8 cellular contexts compared by ENCODE assay signal in the genomic region with DNA sequence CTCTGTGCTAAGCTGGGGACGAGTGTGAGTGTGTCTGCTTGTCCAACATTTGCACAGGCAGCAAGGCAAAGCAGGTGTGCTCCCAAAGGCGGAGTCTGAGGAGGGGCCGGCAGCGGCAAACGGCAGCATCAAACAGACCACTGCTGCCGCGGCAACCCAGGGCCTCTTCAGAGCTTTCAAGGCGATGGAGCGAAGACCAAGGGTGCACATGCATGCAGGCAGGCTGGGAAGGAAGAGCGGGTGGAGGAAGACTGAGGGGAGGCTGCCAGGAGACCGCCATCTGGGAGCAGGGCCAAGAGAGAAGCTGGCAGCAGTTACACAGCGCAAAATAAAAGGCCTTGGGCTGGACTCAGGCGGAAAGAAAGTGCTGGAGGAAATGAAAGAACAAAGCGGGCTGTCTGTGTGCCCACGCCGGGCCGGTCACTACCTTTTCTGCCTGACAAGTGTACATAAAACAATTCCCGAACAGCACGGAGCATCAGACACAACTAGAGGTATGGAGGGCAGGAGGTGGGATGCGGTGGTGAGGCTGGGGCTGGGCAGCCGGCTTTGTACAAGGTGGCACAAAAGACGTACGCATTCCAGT. TPM values are rescaled to one million over a fixed set of nuclear protein-coding genes. Genes with fewer than 3 reads are reported as not detected.
DNase-seq lines count a peak whose midpoint lies in the region; ATAC-seq and TF ChIP-seq lines count a peak whose summit lies in the region.

No MANE protein-coding gene starts in this region.

- no TSS peak for BruUV-seq in Calu3 (replicated peaks; lab: Mats Ljungman, UMichigan)

- no peak for DNase-seq in Calu3
- DNase-seq in NCI-H2227 (lab: John Stamatoyannopoulos, UW; ENCODE audit: unreplicated experiment), result peak; percentile 8
- DNase-seq in epithelial cell of prostate (ENCODE audit: low read depth, low spot score), result no peak
- DNase-seq in naive B cell, result no peak
- DNase-seq in activated CD8-positive, alpha-beta memory T cell treated with anti-CD3 and anti-CD28 coated beads, Interleukin-2, amount 50 U/mL, for 4 hours, result no peak
- no peak for DNase-seq in SW 1271 (lab: John Stamatoyannopoulos, UW)
- DNase-seq in NCI-H524 treated with DMSO at 0.1 percent for 48 hours (lab: John Stamatoyannopoulos, UW), result no peak

- H3K4me3 Mint-ChIP-seq in Calu3 (ENCODE audit: low read depth, unreplicated experiment) (no peak overlapping the region), naive B cell (peak overlapping the region in 2 of 8 donors; percentile 35 to 58)

- H3K27ac ChIP-seq in epithelial cell of prostate, result peak overlapping the region; percentile 20

- H3K27me3 Mint-ChIP-seq in Calu3 (ENCODE audit: unreplicated experiment), result no peaks in the 10 kb centered on the region
- no peaks in the 10 kb centered on the region for H3K27me3 Mint-ChIP-seq in naive B cell

- peaks cover 53% of the 10 kb centered on the region for H3K36me3 Mint-ChIP-seq in Calu3 (ENCODE audit: insufficient read depth, unreplicated experiment)
- H3K36me3 Mint-ChIP-seq in naive B cell, result peaks cover 3 to 15% of the 10 kb centered on the region in 2 donors

- no peaks in the 10 kb centered on the region for H3K9me3 Mint-ChIP-seq in Calu3 (ENCODE audit: low read depth, unreplicated experiment)
- no peaks in the 10 kb centered on the region for H3K9me3 Mint-ChIP-seq in naive B cell

- TF ChIP-seq CTCF in Calu3 (IDR thresholded peaks at IDR 0.05; ENCODE audit: unreplicated experiment), result no peak

- H3K27ac Mint-ChIP-seq in Calu3 (ENCODE audit: unreplicated experiment), result peak overlapping the region; percentile 52
- H3K27ac Mint-ChIP-seq in naive B cell, result peak overlapping the region in 4 of 6 donors; percentile 24 to 93 (median 64)

- CTCF ChIA-PET in Calu3 (lab: Charles Lee), result no interaction called here

- ATAC-seq in naive B cell (ENCODE audit: low read depth in 2 of 2) (no peak), GM18873 (IDR thresholded peaks at IDR 0.05; ENCODE audit: low FRiP score, unreplicated experiment) (no peak)

- H3K4me1 Mint-ChIP-seq in Calu3 (ENCODE audit: low read depth, unreplicated experiment) (no peaks in the 10 kb centered on the region), naive B cell (peaks cover 0 to 15% (median 14%) of the 10 kb centered on the region in 3 donors)

- intact Hi-C loops in Calu3 (cut with micrococcal nuclease; ENCODE audit: unreplicated experiment), result no loop called here

RNA-seq across cellular contexts. Expression of a gene that starts 8.5 kb away (rescaled TPM):
- 7.2 and 7.7 TPM in 2 replicates for total RNA-seq in Calu3 (2022)
- 10 to 100 TPM; 20.9 to 24.0 (median 22.7) TPM for polyA plus RNA-seq in naive B cell (ENCODE audit: low read depth in 6 of 6)

RNA-seq across cellular contexts. Expression of a gene that starts 25.9 kb away (rescaled TPM):
- 1.8 and 2.3 TPM in 2 replicates for total RNA-seq in Calu3 (2022)
- under 1 TPM in 2 of 6 donors, not detected in 4; 0.36 to 0.40 TPM for polyA plus RNA-seq in naive B cell (ENCODE audit: low read depth in 6 of 6)
